ENCODE assay signal across 9 cellular contexts in genomic region chr22:41181349-41182241, GRCh38. TPM values are rescaled to one million over a fixed set of nuclear protein-coding genes. Genes with fewer than 3 reads are reported as not detected.
DNase-seq lines count a peak whose midpoint lies in the region; ATAC-seq, FAIRE-seq and TF ChIP-seq lines count a peak whose summit lies in the region.
"Had no signal": no experiment of that assay in that cellular context is flagged by ENCODE, and none has a peak within 500 bp of the region (broad histone marks: within the 10 kb centered on the region; RNA-seq: fewer than 3 reads in every experiment).

No MANE protein-coding gene starts in this region.

- intact Hi-C loops in CD8-positive, alpha-beta T cell (cut with DNase I, micrococcal nuclease), result no loop called here

- H3K9me3 Mint-ChIP-seq in CD8-positive, alpha-beta T cell, result no peaks in the 10 kb centered on the region
- H3K9me3 Mint-ChIP-seq in IgD-negative memory B cell, result no peaks in the 10 kb centered on the region

- no peaks in the 10 kb centered on the region for H3K27me3 Mint-ChIP-seq in CD8-positive, alpha-beta T cell (ENCODE audit: low read depth)
- no peaks in the 10 kb centered on the region for H3K27me3 Mint-ChIP-seq in IgD-negative memory B cell

- H3K9me3 ChIP-seq in CD8-positive, alpha-beta T cell (ENCODE audit: low read length), result no peaks in the 10 kb centered on the region
- H3K9me3 ChIP-seq in mesodermal cell (ENCODE audit: control insufficient read depth, low read length) (no peaks in the 10 kb centered on the region), BE2C (no peaks in the 10 kb centered on the region)
- H3K9me3 ChIP-seq: vagina had no signal

- H3K27me3 ChIP-seq in CD8-positive, alpha-beta T cell (ENCODE audit: insufficient read depth, low read length), result no peaks in the 10 kb centered on the region
- H3K27me3 ChIP-seq in bronchial epithelial cell (ENCODE audit: control insufficient read depth, insufficient read depth, low read length) (no peaks in the 10 kb centered on the region), BE2C (no peaks in the 10 kb centered on the region)
- H3K27me3 ChIP-seq: vagina had no signal

- POLR2A ChIA-PET in CD8-positive, alpha-beta T cell (lab: Charles Lee), result no interaction called here

- FAIRE-seq in bronchial epithelial cell (lab: Jason Lieb, UNC), result no peak

- DNase-seq in CD8-positive, alpha-beta T cell, result no peak
- DNase-seq in bronchial epithelial cell (ENCODE audit: low read depth), result peak; percentile 67
- DNase-seq in stimulated activated naive CD4-positive, alpha-beta T cell treated with Interleukin-2 at 50 U/mL for 16 hours (lab: John Stamatoyannopoulos, UW), result no peak
- DNase-seq in GM19240 (ENCODE audit: insufficient read length, low spot score), result no peak
- DNase-seq in BE2C, result no peak

- CTCF ChIA-PET in CD8-positive, alpha-beta T cell (lab: Charles Lee), result interaction anchor here (0.6 to 0.9 kb wide), 3 partner anchors 9 to 259 kb away, joined by 3 read pairs; no protein-coding TSS in a partner anchor

- no peaks in the 10 kb centered on the region for H3K4me1 Mint-ChIP-seq in CD8-positive, alpha-beta T cell (ENCODE audit: low read depth)
- peaks cover 0 to 4% (median 2%) of the 10 kb centered on the region in 3 donors for H3K4me1 Mint-ChIP-seq in IgD-negative memory B cell

- peaks cover 32% of the 10 kb centered on the region for H3K36me3 Mint-ChIP-seq in CD8-positive, alpha-beta T cell
- H3K36me3 Mint-ChIP-seq in IgD-negative memory B cell, result no peaks in the 10 kb centered on the region

- H3K36me3 ChIP-seq in CD8-positive, alpha-beta T cell (ENCODE audit: insufficient read depth, low read length), result peaks cover 25% of the 10 kb centered on the region
- H3K36me3 ChIP-seq in bronchial epithelial cell (ENCODE audit: control insufficient read depth, insufficient read depth, low read length) (peaks cover 13% of the 10 kb centered on the region), mesodermal cell (ENCODE audit: control insufficient read depth, insufficient read depth, low read length) (peaks cover 40% of the 10 kb centered on the region), BE2C (peaks cover 34% of the 10 kb centered on the region)

- no peak for TF ChIP-seq CTCF in CD8-positive, alpha-beta T cell (IDR thresholded peaks at IDR 0.05)
- TF ChIP-seq CTCF in bronchial epithelial cell (IDR thresholded peaks at IDR 0.05; ENCODE audit: insufficient read depth, low read length, severe bottlenecking) (no peak), BE2C (IDR thresholded peaks at IDR 0.05; ENCODE audit: low read depth, low read length) (no peak)

- H3K4me3 Mint-ChIP-seq in CD8-positive, alpha-beta T cell, result no peak overlapping the region
- no peak overlapping the region for H3K4me3 Mint-ChIP-seq in IgD-negative memory B cell

- H3K27ac ChIP-seq in CD8-positive, alpha-beta T cell (ENCODE audit: low read depth, low read length), result no peak overlapping the region
- H3K27ac ChIP-seq in mesodermal cell (ENCODE audit: low read depth, low read length, severe bottlenecking), result peak overlapping the region; percentile 67
- H3K27ac ChIP-seq: vagina had no signal

- H3K4me1 ChIP-seq in CD8-positive, alpha-beta T cell (ENCODE audit: insufficient read depth, low read length), result no peaks in the 10 kb centered on the region
- no peaks in the 10 kb centered on the region for H3K4me1 ChIP-seq in mesodermal cell (ENCODE audit: control insufficient read depth, insufficient read depth, low read length, poor library complexity, severe bottlenecking)
- no peaks in the 10 kb centered on the region for H3K4me1 ChIP-seq in BE2C

- H3K4me3 ChIP-seq in CD8-positive, alpha-beta T cell (ENCODE audit: low read depth, low read length), result no peak overlapping the region
- H3K4me3 ChIP-seq in bronchial epithelial cell (ENCODE audit: low read depth, low read length), result no peak overlapping the region
- H3K4me3 ChIP-seq in mesodermal cell (ENCODE audit: extremely low read depth, insufficient read depth, low read length, poor library complexity, severe bottlenecking), result no peak overlapping the region
- H3K4me3 ChIP-seq in BE2C (ENCODE audit: low read depth, low read length), result no peak overlapping the region
- H3K4me3 ChIP-seq: vagina had no signal

- H3K27ac Mint-ChIP-seq in CD8-positive, alpha-beta T cell, result peak overlapping the region; percentile 1
- peak overlapping the region in 2 of 3 donors; percentile 30 to 75 for H3K27ac Mint-ChIP-seq in IgD-negative memory B cell

- no peak for ATAC-seq in CD8-positive, alpha-beta T cell
- no peak for ATAC-seq in HG02610 (IDR thresholded peaks at IDR 0.05; ENCODE audit: unreplicated experiment)

- 84 to 92% methylated on average over 13 to 14 of the region's 15 CpGs for WGBS in mesodermal cell (ENCODE audit: insufficient coverage in 2 of 2), 2 experiments

RNA-seq across cellular contexts. Expression of gene L3MBTL2, which starts 23.5 kb away (rescaled TPM):
- total RNA-seq in CD8-positive, alpha-beta T cell, result 10 to 100 TPM; 16.3 to 20.3 TPM
- polyA plus RNA-seq in IgD-negative memory B cell, result 29.8 TPM
- 8.2 and 10.8 TPM in 2 replicates for total RNA-seq in bronchial epithelial cell
- 8.6 TPM for polyA plus RNA-seq in mesodermal cell (2013, experiment 1 of 2)
- polyA plus RNA-seq in mesodermal cell (2013, experiment 2 of 2), result 8.2 TPM
- polyA plus RNA-seq in BE2C (2012; ENCODE audit: insufficient read depth, insufficient read length, low read depth), result 27.0 TPM

RNA-seq across cellular contexts. Expression of gene CHADL, which starts 59.1 kb away (rescaled TPM):
- total RNA-seq in CD8-positive, alpha-beta T cell, result 1 to 10 TPM; 2.3 to 2.6 TPM
- 0.63 TPM for polyA plus RNA-seq in IgD-negative memory B cell
- 1.6 and 2.4 TPM in 2 replicates for total RNA-seq in bronchial epithelial cell
- 0.18 TPM for polyA plus RNA-seq in mesodermal cell (2013, experiment 1 of 2)
- polyA plus RNA-seq in mesodermal cell (2013, experiment 2 of 2), result 0.46 TPM
- polyA plus RNA-seq in BE2C (2012; ENCODE audit: insufficient read depth, insufficient read length, low read depth), result 0.59 TPM
